ENCODE assay signal across 2 cellular contexts in the genomic region with DNA sequence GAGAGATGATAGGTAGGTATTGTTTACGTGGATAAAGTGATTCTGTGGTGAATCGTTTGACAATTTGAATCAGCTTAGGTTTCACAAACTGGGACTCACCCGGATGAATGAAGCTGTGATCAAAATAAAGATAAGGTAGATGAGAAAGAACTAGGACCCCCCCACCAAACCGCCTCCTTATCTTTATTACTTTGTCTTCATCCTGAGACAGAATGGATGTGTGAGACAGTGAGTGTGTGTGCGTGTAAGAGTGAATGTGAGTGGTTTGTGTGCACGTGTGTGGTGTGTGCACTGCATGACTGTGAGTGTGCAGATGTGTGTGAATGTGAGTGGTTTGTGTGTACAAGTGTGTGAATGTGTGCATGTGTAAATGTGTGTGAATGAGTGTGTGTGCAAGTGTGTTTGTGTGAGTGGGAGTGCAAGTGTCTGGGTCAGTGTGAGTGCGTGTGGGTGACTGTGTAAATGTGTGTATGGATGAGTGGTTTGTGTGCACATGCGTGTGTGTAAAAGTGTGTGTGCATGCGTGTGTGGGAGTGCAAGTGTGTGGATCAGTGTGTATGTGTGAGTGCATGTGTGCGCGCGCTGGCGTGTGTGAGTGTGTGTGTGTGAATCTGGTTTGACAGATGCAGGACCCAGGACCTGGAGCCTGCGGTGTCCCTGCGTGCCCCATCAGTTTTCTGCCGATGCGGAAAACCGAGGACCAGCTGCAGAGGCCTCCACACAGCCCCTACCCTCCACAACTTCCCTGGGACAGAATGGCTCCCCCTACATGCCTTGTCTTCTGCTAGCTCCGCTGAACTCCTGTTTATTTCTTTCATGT.
A peak's percentile ranks its signal among the peaks of the same experiment; 100 is the strongest.
TF ChIP-seq lines count a peak whose summit lies in the region.

No MANE protein-coding gene starts in this region.

TF ChIP-seq in WTC11, 78 proteins besides CTCF, POLR2A, EP300 and RAD21:
- TF ChIP-seq, protein P1, sequence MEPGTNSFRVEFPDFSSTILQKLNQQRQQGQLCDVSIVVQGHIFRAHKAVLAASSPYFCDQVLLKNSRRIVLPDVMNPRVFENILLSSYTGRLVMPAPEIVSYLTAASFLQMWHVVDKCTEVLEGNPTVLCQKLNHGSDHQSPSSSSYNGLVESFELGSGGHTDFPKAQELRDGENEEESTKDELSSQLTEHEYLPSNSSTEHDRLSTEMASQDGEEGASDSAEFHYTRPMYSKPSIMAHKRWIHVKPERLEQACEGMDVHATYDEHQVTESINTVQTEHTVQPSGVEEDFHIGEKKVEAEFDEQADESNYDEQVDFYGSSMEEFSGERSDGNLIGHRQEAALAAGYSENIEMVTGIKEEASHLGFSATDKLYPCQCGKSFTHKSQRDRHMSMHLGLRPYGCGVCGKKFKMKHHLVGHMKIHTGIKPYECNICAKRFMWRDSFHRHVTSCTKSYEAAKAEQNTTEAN (CRISPR knock-in tag; IDR thresholded peaks at IDR 0.05), result peak; percentile 96; the same call in 1 of the 2 replicates
- no peak for TF ChIP-seq ZNF121 (CRISPR knock-in tag; IDR thresholded peaks at IDR 0.05)

TF ChIP-seq in endothelial cell of umbilical vein, 7 proteins besides CTCF, POLR2A, EP300 and RAD21:
- no peak for TF ChIP-seq MYC (IDR thresholded peaks at IDR 0.05; ENCODE audit: low read depth, low read length)
- TF ChIP-seq, protein P2, sequence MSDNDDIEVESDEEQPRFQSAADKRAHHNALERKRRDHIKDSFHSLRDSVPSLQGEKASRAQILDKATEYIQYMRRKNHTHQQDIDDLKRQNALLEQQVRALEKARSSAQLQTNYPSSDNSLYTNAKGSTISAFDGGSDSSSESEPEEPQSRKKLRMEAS (IDR thresholded peaks at IDR 0.05; ENCODE audit: insufficient read depth, insufficient read length), result no peak
- TF ChIP-seq EZH2 (IDR thresholded peaks at IDR 0.05; ENCODE audit: borderline replicate concordance, low read depth, low read length, severe bottlenecking), result no peak
- peak; percentile 72 for TF ChIP-seq GATA2 (IDR thresholded peaks at IDR 0.05; ENCODE audit: insufficient read depth, insufficient read length, low read depth, low read length)
- no peak for TF ChIP-seq FOS (IDR thresholded peaks at IDR 0.05; ENCODE audit: borderline replicate concordance, insufficient read depth, low read length)
- TF ChIP-seq JUN (IDR thresholded peaks at IDR 0.05; ENCODE audit: borderline replicate concordance, insufficient read depth, insufficient read length, low read depth), result no peak
- no peak for TF ChIP-seq POLR2AphosphoS5 (IDR thresholded peaks at IDR 0.05; ENCODE audit: insufficient read depth, low read depth, low read length)
